ENCODE assay signal across 9 cellular contexts in the genomic region with DNA sequence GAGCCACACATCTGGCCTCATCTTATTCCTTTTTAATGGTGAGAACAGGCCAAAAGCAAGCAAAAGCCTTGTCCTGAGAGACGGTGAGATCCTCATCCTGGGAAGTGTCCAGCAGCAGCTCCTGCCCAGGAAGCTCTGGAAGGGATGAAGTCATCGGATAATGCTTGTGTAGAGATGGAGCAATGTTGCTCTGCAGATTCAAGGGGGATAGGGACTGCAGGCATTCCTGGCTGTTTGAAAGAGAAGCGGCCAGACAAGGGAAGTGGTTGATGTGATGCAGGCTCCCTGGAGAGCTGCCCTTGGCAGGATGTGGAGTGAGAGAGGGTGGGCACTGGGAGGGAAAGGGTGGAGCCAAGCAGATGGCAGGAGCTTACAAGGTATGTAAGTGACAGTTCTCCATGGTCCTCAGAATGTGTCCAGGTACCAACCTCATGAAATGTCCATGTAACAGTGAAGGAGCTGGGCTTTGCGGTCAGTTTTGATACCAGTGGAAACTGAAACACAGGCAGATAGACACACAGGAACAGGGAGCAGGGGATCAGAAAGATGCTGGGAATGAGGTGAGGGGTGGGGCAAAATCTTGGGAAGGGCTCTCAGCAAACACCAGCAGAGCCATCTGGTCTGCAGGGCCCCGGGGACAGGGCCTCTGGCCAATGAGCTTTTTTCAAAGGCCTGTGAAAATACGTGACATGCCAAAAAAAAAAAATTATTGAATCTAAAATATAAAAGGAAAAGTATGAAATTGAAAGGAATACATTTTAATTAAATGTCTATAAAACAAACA. TPM values are rescaled to one million over a fixed set of nuclear protein-coding genes. Genes with fewer than 3 reads are reported as not detected.
DNase-seq lines count a peak whose midpoint lies in the region; ATAC-seq and TF ChIP-seq lines count a peak whose summit lies in the region.
"Had no signal": no experiment of that assay in that cellular context is flagged by ENCODE, and none has a peak within 500 bp of the region (broad histone marks: within the 10 kb centered on the region; RNA-seq: fewer than 3 reads in every experiment).

No MANE protein-coding gene starts in this region.

- H3K4me3 ChIP-seq in choroid plexus epithelial cell (ENCODE audit: low read depth, low read length) (no peak overlapping the region), muscle layer of duodenum (ENCODE audit: low read depth in 1 of 2, low read length in 2 of 2) (no peak overlapping the region), body of pancreas (no peak overlapping the region)

- H3K27ac ChIP-seq in muscle layer of duodenum (ENCODE audit: low read length) (peak overlapping the region; percentile 40), body of pancreas (no peak overlapping the region)

- H3K36me3 Mint-ChIP-seq in naive thymus-derived CD8-positive, alpha-beta T cell = no peaks in the 10 kb centered on the region

- no peaks in the 10 kb centered on the region for H3K9me3 ChIP-seq in muscle layer of duodenum (ENCODE audit: control insufficient read depth in 1 of 2, low read length in 2 of 2)
- H3K9me3 ChIP-seq in body of pancreas = peaks cover 0 to 3% (median 0%) of the 10 kb centered on the region in 3 donors

- no peak overlapping the region for H3K4me3 Mint-ChIP-seq in naive thymus-derived CD8-positive, alpha-beta T cell

- TF ChIP-seq CTCF in choroid plexus epithelial cell (conservative IDR thresholded peaks at IDR 0.05; ENCODE audit: low read depth, low read length) (no peak), body of pancreas (IDR thresholded peaks at IDR 0.05) (no peak)

- peaks cover 0 to 1% (median 0%) of the 10 kb centered on the region in 5 donors for H3K27me3 Mint-ChIP-seq in naive thymus-derived CD8-positive, alpha-beta T cell

- no peaks in the 10 kb centered on the region for H3K9me3 Mint-ChIP-seq in naive thymus-derived CD8-positive, alpha-beta T cell

- ATAC-seq in naive thymus-derived CD8-positive, alpha-beta T cell = no peak
- ATAC-seq in body of pancreas = no peak
- ATAC-seq in activated CD4-positive, CD25-positive, alpha-beta regulatory T cell treated with anti-CD3 and anti-CD28 coated beads, Interleukin-2, amount 50 U/mL, for 24 hours = no peak

- no peaks in the 10 kb centered on the region for H3K27me3 ChIP-seq in muscle layer of duodenum (ENCODE audit: low read depth, low read length)
- H3K27me3 ChIP-seq in body of pancreas = no peaks in the 10 kb centered on the region

- WGBS in body of pancreas, 2 donors = 77 to 86% methylated on average over 6 of the region's 6 CpGs

- TF ChIP-seq POLR2A in body of pancreas (IDR thresholded peaks at IDR 0.05) = no peak

- H3K4me1 ChIP-seq in muscle layer of duodenum (ENCODE audit: control insufficient read depth in 1 of 2, insufficient read depth in 2 of 2, low read length in 2 of 2) (peaks cover 0 to 27% of the 10 kb centered on the region in 2 donors), body of pancreas (peaks cover 7% of the 10 kb centered on the region)

- intact Hi-C loops in body of pancreas (cut with DNase I) = no loop called here

- H3K36me3 ChIP-seq in muscle layer of duodenum (ENCODE audit: control insufficient read depth in 1 of 2, insufficient read depth in 2 of 2, low read length in 2 of 2) = no peaks in the 10 kb centered on the region
- H3K36me3 ChIP-seq in body of pancreas (replicated peaks in 1 of 2; ENCODE audit: insufficient read depth in 1 of 2, low read depth in 2 of 2) = no peaks in the 10 kb centered on the region

- POLR2A ChIA-PET in naive thymus-derived CD8-positive, alpha-beta T cell (lab: Charles Lee) = interaction anchor here (0.6 kb wide), 1 partner anchor 139 kb away, joined by 3 read pairs; no protein-coding TSS in a partner anchor

- peaks cover 0 to 6% (median 2%) of the 10 kb centered on the region in 4 donors for H3K4me1 Mint-ChIP-seq in naive thymus-derived CD8-positive, alpha-beta T cell

- H3K27ac Mint-ChIP-seq in naive thymus-derived CD8-positive, alpha-beta T cell = peak overlapping the region in 1 of 10 donors; percentile 83

- peak; percentile 14 for DNase-seq in DMS153 (lab: John Stamatoyannopoulos, UW)
- DNase-seq in NCI-H146 treated with DMSO at 0.1 percent for 48 hours (lab: John Stamatoyannopoulos, UW; ENCODE audit: unreplicated experiment) = peak; percentile 39
- DNase-seq in choroid plexus epithelial cell (ENCODE audit: low read depth) = peak; percentile 91
- no peak for DNase-seq in naive thymus-derived CD8-positive, alpha-beta T cell
- no peak for DNase-seq in body of pancreas
- DNase-seq in pons (ENCODE audit: low spot score) = no peak
- DNase-seq: activated CD8-positive, alpha-beta memory T cell treated with anti-CD3 and anti-CD28 coated beads, Interleukin-2, amount 50 U/mL, for 4 hours had no signal

RNA-seq across cellular contexts. Expression of gene LACTB, which starts 32.2 kb away (rescaled TPM):
- total RNA-seq in naive thymus-derived CD8-positive, alpha-beta T cell = 10 to 100 TPM; 11.9 to 13.4 TPM
- 10 to 100 TPM in 1 of 3 donors, 1 to 10 TPM in 2; 7.6 to 10.3 (median 9.3) TPM for polyA plus RNA-seq in naive thymus-derived CD8-positive, alpha-beta T cell
- 1 to 10 TPM; 7.6 to 8.6 TPM for total RNA-seq in body of pancreas

RNA-seq across cellular contexts. Expression of gene TPM1, which starts 46.9 kb away (rescaled TPM):
- 10 to 100 TPM; 20.6 to 21.2 TPM for total RNA-seq in naive thymus-derived CD8-positive, alpha-beta T cell
- polyA plus RNA-seq in naive thymus-derived CD8-positive, alpha-beta T cell = 1 to 10 TPM; 5.1 to 6.0 (median 5.4) TPM
- total RNA-seq in body of pancreas = 100 to 1,000 TPM; 417 to 435 TPM

Comparison
In these comparisons a context has a peak if more than half of its experiments do, and no peak if none do; other contexts are left out.
1. DNase-seq: peak in DMS153 (single experiment), NCI-H146 treated with DMSO at 0.1 percent for 48 hours (single experiment) and choroid plexus epithelial cell (single experiment); none in naive thymus-derived CD8-positive, alpha-beta T cell (0 of 10), body of pancreas (0 of 4) and pons (single experiment).
2. RNA of gene TPM1, which starts 46.9 kb away (total RNA-seq): 417 to 435 TPM in body of pancreas; 20.6 to 21.2 TPM in naive thymus-derived CD8-positive, alpha-beta T cell; every median in the first group is over 10 times any median in the second.